ENCODE assay signal across 21 cellular contexts in the genomic region with DNA sequence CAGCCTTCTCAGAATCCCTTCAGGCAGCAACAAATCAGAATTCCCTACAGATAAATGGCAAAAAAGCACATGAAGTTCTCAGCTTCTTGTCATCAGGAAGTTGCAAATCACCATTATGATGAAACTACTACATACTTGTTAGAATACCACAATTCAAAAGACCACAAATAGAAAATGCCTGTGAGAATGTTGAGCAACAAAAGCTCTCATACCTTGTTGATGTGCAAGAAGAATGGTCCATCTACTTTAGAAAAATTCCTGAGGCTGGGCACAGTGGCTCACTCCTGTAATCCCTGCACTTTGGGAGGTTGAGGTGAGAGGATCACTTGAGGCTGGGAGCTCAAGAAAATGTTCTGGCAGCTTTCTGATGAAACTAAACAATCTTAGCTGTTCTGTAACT.
"Had no signal": no experiment of that assay in that cellular context is flagged by ENCODE, and none has a peak within 500 bp of the region (broad histone marks: within the 10 kb centered on the region; RNA-seq: fewer than 3 reads in every experiment).

No MANE protein-coding gene starts in this region.

- H3K27me3 ChIP-seq: esophagus muscularis mucosa, hepatocyte, sigmoid colon, transverse colon had no signal

- H3K79me2 ChIP-seq: hepatocyte, parathyroid adenoma had no signal

- H3K4me1 ChIP-seq: esophagus muscularis mucosa, parathyroid adenoma, psoas muscle, sigmoid colon, transverse colon had no signal

- H3K4me3 ChIP-seq: esophagus muscularis mucosa, hepatocyte, psoas muscle, sigmoid colon, skin epidermis, thoracic aorta, transverse colon had no signal

- H3K4me2 ChIP-seq: hepatocyte had no signal

- DNase-seq: effector memory CD8-positive, alpha-beta T cell; foreskin melanocyte; head of caudate nucleus; left colon; mesendoderm; naive B cell; occipital lobe; psoas muscle; sigmoid colon; stimulated activated CD4-positive, alpha-beta T cell treated with anti-CD3 and anti-CD28 coated beads, Interleukin-2, amount 100 ng/mL, for 24 hours; stimulated activated CD4-positive, alpha-beta T cell treated with anti-CD3 and anti-CD28 coated beads, Interleukin-4, amount 100 ng/mL, for 4 hours; stimulated activated naive B cell treated with anti-CD40 and anti-IgM and Interleukin-4, amounts not matched to agents 10 μg/mL and 1 μg/mL and 100 μg/mL, for 72 hours; stimulated activated naive CD8-positive, alpha-beta T cell treated with anti-CD3 and anti-CD28 coated beads, Interleukin-15, amount 100 ng/mL, for 72 hours; substantia nigra; transverse colon had no signal

- H2AFZ ChIP-seq: hepatocyte, parathyroid adenoma had no signal

- H3K36me3 ChIP-seq: esophagus muscularis mucosa, sigmoid colon, thoracic aorta, transverse colon had no signal

- H3K27ac ChIP-seq: epithelial cell of prostate, esophagus muscularis mucosa, hepatocyte, parathyroid adenoma, psoas muscle, sigmoid colon, skin epidermis, thoracic aorta, transverse colon had no signal

- ATAC-seq: effector memory CD8-positive, alpha-beta T cell; left colon; psoas muscle; stimulated activated naive B cell treated with anti-CD40 and anti-IgM and Interleukin-4, amounts not matched to agents 10 μg/mL and 1 μg/mL and 100 μg/mL, for 72 hours; stimulated activated naive CD8-positive, alpha-beta T cell treated with anti-CD3 and anti-CD28 coated beads, Interleukin-15, amount 100 ng/mL, for 72 hours had no signal

- H3K9me3 ChIP-seq: sigmoid colon, thoracic aorta, transverse colon had no signal
